ENCODE assay signal across 1 cellular context in the genomic region with DNA sequence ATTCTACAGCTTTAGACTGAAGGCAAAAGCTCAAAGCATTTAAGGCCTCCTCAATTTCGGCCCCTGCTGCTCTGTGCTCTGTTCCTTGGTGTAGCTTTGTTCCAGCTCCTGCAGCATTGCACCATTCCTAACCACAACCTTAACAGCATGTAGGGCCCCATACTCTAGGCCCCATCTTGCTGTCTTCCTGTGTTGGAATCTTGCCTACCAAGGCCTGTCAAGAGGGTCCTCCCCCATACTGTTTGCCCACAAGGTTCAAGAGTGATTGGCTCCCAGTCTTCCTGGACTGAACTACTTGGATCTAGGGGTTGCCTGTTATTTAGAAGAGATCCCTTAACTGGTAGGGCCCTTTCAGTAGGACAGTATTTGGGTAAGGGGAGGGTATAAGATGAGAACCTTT.
A peak's percentile ranks its signal among the peaks of the same experiment; 100 is the strongest.
TF ChIP-seq lines count a peak whose summit lies in the region.

No MANE protein-coding gene starts in this region.

TF ChIP-seq in GM12878, 131 proteins besides CTCF, POLR2A, EP300 and RAD21:
- TF ChIP-seq TAF1 (IDR thresholded peaks at IDR 0.05; ENCODE audit: borderline replicate concordance, low read depth, low read length) = no peak
- 0 out of 2 replicates have a peak, but pooled peaks have one; percentile 19 for TF ChIP-seq RUNX3 (IDR thresholded peaks at IDR 0.05; ENCODE audit: low read length)
- no peak for TF ChIP-seq PAX8 (IDR thresholded peaks at IDR 0.05)
- TF ChIP-seq, protein P1, sequence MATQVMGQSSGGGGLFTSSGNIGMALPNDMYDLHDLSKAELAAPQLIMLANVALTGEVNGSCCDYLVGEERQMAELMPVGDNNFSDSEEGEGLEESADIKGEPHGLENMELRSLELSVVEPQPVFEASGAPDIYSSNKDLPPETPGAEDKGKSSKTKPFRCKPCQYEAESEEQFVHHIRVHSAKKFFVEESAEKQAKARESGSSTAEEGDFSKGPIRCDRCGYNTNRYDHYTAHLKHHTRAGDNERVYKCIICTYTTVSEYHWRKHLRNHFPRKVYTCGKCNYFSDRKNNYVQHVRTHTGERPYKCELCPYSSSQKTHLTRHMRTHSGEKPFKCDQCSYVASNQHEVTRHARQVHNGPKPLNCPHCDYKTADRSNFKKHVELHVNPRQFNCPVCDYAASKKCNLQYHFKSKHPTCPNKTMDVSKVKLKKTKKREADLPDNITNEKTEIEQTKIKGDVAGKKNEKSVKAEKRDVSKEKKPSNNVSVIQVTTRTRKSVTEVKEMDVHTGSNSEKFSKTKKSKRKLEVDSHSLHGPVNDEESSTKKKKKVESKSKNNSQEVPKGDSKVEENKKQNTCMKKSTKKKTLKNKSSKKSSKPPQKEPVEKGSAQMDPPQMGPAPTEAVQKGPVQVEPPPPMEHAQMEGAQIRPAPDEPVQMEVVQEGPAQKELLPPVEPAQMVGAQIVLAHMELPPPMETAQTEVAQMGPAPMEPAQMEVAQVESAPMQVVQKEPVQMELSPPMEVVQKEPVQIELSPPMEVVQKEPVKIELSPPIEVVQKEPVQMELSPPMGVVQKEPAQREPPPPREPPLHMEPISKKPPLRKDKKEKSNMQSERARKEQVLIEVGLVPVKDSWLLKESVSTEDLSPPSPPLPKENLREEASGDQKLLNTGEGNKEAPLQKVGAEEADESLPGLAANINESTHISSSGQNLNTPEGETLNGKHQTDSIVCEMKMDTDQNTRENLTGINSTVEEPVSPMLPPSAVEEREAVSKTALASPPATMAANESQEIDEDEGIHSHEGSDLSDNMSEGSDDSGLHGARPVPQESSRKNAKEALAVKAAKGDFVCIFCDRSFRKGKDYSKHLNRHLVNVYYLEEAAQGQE (IDR thresholded peaks at IDR 0.05; ENCODE audit: low read depth, low read length) = no peak
- TF ChIP-seq, protein P2, sequence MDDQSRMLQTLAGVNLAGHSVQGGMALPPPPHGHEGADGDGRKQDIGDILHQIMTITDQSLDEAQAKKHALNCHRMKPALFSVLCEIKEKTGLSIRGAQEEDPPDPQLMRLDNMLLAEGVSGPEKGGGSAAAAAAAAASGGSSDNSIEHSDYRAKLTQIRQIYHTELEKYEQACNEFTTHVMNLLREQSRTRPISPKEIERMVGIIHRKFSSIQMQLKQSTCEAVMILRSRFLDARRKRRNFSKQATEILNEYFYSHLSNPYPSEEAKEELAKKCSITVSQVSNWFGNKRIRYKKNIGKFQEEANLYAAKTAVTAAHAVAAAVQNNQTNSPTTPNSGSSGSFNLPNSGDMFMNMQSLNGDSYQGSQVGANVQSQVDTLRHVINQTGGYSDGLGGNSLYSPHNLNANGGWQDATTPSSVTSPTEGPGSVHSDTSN (IDR thresholded peaks at IDR 0.05; ENCODE audit: insufficient replicate concordance, low read depth, low read length) = no peak
- no peak for TF ChIP-seq YBX1 (IDR thresholded peaks at IDR 0.05)
- 0 out of 2 replicates have a peak, but pooled peaks have one; percentile 8 for TF ChIP-seq FOXM1 (IDR thresholded peaks at IDR 0.05; ENCODE audit: low read depth, low read length)
- TF ChIP-seq RB1 (IDR thresholded peaks at IDR 0.05; ENCODE audit: borderline replicate concordance) = no peak
